In genomic region chr6:4371207-4371921, GRCh38 we compare ENCODE assay signal across 14 cellular contexts.
DNase-seq lines count a peak whose midpoint lies in the region; ATAC-seq, FAIRE-seq and TF ChIP-seq lines count a peak whose summit lies in the region.
"Had no signal": no experiment of that assay in that cellular context is flagged by ENCODE, and none has a peak within 500 bp of the region (broad histone marks: within the 10 kb centered on the region; RNA-seq: fewer than 3 reads in every experiment).

No MANE protein-coding gene starts in this region.

- no peak for TF ChIP-seq CTCF in brain (conservative IDR thresholded peaks at IDR 0.05)

- no peak for FAIRE-seq in urothelium cell line (lab: Jason Lieb, UNC)

- no peak for ATAC-seq in GM21526 (IDR thresholded peaks at IDR 0.05; ENCODE audit: low FRiP score, unreplicated experiment)
- ATAC-seq: T-cell had no signal

- H3K27me3 Mint-ChIP-seq in brain: peaks cover 27% of the 10 kb centered on the region
- peaks cover 6% of the 10 kb centered on the region for H3K27me3 Mint-ChIP-seq in activated CD4-positive, alpha-beta memory T cell treated with anti-CD3 and anti-CD28 coated beads for 36 hours
- H3K27me3 Mint-ChIP-seq: activated CD4-positive, alpha-beta T cell treated with anti-CD3 and anti-CD28 coated beads, Interleukin-2, amount 10 ng/mL, durations not matched to agents 24 days and 14 days had no signal

- peak; percentile 17 for DNase-seq in activated CD8-positive, alpha-beta memory T cell treated with anti-CD3 and anti-CD28 coated beads for 24 hours
- no peak for DNase-seq in activated CD8-positive, alpha-beta memory T cell treated with anti-CD3 and anti-CD28 coated beads, Interleukin-2, amount 50 U/mL, for 4 hours
- DNase-seq in iris pigment epithelial cell (ENCODE audit: low read depth): peak; percentile 66
- DNase-seq in urothelium cell line (ENCODE audit: low spot score): peak; percentile 26
- no peak for DNase-seq in NCI-H69 (lab: John Stamatoyannopoulos, UW)
- DNase-seq in activated CD4-positive, alpha-beta memory T cell treated with anti-CD3 and anti-CD28 coated beads for 36 hours: no peak
- DNase-seq: activated CD4-positive, alpha-beta T cell treated with anti-CD3 and anti-CD28 coated beads, Interleukin-2, amount 10 ng/mL, durations not matched to agents 24 days and 14 days; cerebellar nuclear complex; DMS79 treated with DMSO at 0.1 percent for 48 hours; NCI-H146; ovary; T-cell had no signal

- peaks cover 44% of the 10 kb centered on the region for H3K4me1 Mint-ChIP-seq in brain
- no peaks in the 10 kb centered on the region for H3K4me1 Mint-ChIP-seq in activated CD4-positive, alpha-beta memory T cell treated with anti-CD3 and anti-CD28 coated beads for 36 hours (ENCODE audit: low read depth)
- H3K4me1 Mint-ChIP-seq: activated CD4-positive, alpha-beta T cell treated with anti-CD3 and anti-CD28 coated beads, Interleukin-2, amount 10 ng/mL, durations not matched to agents 24 days and 14 days; T-cell had no signal

- intact Hi-C loops in activated CD4-positive, alpha-beta memory T cell treated with anti-CD3 and anti-CD28 coated beads for 36 hours (cut with micrococcal nuclease): no loop called here

- CTCF ChIA-PET in activated CD4-positive, alpha-beta memory T cell treated with anti-CD3 and anti-CD28 coated beads for 36 hours (lab: Charles Lee): no interaction called here

- H3K4me3 Mint-ChIP-seq in brain: no peak overlapping the region
- no peak overlapping the region for H3K4me3 Mint-ChIP-seq in activated CD4-positive, alpha-beta memory T cell treated with anti-CD3 and anti-CD28 coated beads for 36 hours
- H3K4me3 Mint-ChIP-seq: activated CD4-positive, alpha-beta T cell treated with anti-CD3 and anti-CD28 coated beads, Interleukin-2, amount 10 ng/mL, durations not matched to agents 24 days and 14 days; T-cell had no signal

- H3K36me3 Mint-ChIP-seq in brain: no peaks in the 10 kb centered on the region
- H3K36me3 Mint-ChIP-seq in activated CD4-positive, alpha-beta memory T cell treated with anti-CD3 and anti-CD28 coated beads for 36 hours: no peaks in the 10 kb centered on the region
- H3K36me3 Mint-ChIP-seq: T-cell had no signal

- POLR2A ChIA-PET in activated CD4-positive, alpha-beta memory T cell treated with anti-CD3 and anti-CD28 coated beads for 36 hours (lab: Charles Lee): no interaction called here

- H3K9me3 Mint-ChIP-seq in brain: peaks cover 0 to 5% (median 2%) of the 10 kb centered on the region in 5 experiments
- H3K9me3 Mint-ChIP-seq in activated CD4-positive, alpha-beta memory T cell treated with anti-CD3 and anti-CD28 coated beads for 36 hours: no peaks in the 10 kb centered on the region
- H3K9me3 Mint-ChIP-seq: activated CD4-positive, alpha-beta T cell treated with anti-CD3 and anti-CD28 coated beads, Interleukin-2, amount 10 ng/mL, durations not matched to agents 24 days and 14 days; T-cell had no signal

- H3K27ac Mint-ChIP-seq in brain: peak overlapping the region in 3 of 5 experiments; percentile 25 to 86 (median 38)
- no peak overlapping the region for H3K27ac Mint-ChIP-seq in activated CD4-positive, alpha-beta memory T cell treated with anti-CD3 and anti-CD28 coated beads for 36 hours
- H3K27ac Mint-ChIP-seq: activated CD4-positive, alpha-beta T cell treated with anti-CD3 and anti-CD28 coated beads, Interleukin-2, amount 10 ng/mL, durations not matched to agents 24 days and 14 days; T-cell had no signal

Comparison
In these comparisons a context has a peak if more than half of its experiments do, and no peak if none do; other contexts are left out.
1. DNase-seq: peak in activated CD8-positive, alpha-beta memory T cell treated with anti-CD3 and anti-CD28 coated beads for 24 hours (single experiment), iris pigment epithelial cell (single experiment) and urothelium cell line (single experiment); none in activated CD8-positive, alpha-beta memory T cell treated with anti-CD3 and anti-CD28 coated beads, Interleukin-2, amount 50 U/mL, for 4 hours (single experiment), NCI-H69 (single experiment) and activated CD4-positive, alpha-beta memory T cell treated with anti-CD3 and anti-CD28 coated beads for 36 hours (single experiment).